8 cellular contexts compared by ENCODE assay signal in genomic region chr12:57632369-57632897, GRCh38. TPM values are rescaled to one million over a fixed set of nuclear protein-coding genes. Genes with fewer than 3 reads are reported as not detected.
A peak's percentile ranks its signal among the peaks of the same experiment; 100 is the strongest.
DNase-seq lines count a peak whose midpoint lies in the region; ATAC-seq, FAIRE-seq and TF ChIP-seq lines count a peak whose summit lies in the region.

No MANE protein-coding gene starts in this region.

- TF ChIP-seq EP300 in stomach (IDR thresholded peaks at IDR 0.05): no peak

- ATAC-seq in HG02610 (IDR thresholded peaks at IDR 0.05; ENCODE audit: unreplicated experiment): no peak

- no peaks in the 10 kb centered on the region for H3K9me1 ChIP-seq in keratinocyte (ENCODE audit: control insufficient read depth, extremely low read depth, insufficient read depth, low read length)

- no peaks in the 10 kb centered on the region for H4K20me1 ChIP-seq in keratinocyte (ENCODE audit: control insufficient read depth, extremely low read depth, insufficient read depth, low read length)

- no peak for TF ChIP-seq POLR2A in stomach (IDR thresholded peaks at IDR 0.05)

- no peak overlapping the region for H2AFZ ChIP-seq in keratinocyte (ENCODE audit: control insufficient read depth, low read length)

- H3K4me1 ChIP-seq in keratinocyte (ENCODE audit: control insufficient read depth, extremely low read depth, insufficient read depth, low read length): peaks cover 2% of the 10 kb centered on the region
- peaks cover 13 to 30% (median 26%) of the 10 kb centered on the region in 4 donors for H3K4me1 ChIP-seq in stomach

- H3K79me2 ChIP-seq in keratinocyte (ENCODE audit: control insufficient read depth, insufficient read depth, low read length): no peaks in the 10 kb centered on the region

- in situ Hi-C loops in brain microvascular endothelial cell (cut with HindIII; ENCODE audit: low pct_ligation_motif_present, low sequenced_read_pairs): no loop called here

- H3K36me3 ChIP-seq in brain microvascular endothelial cell (replicated peaks) (no peaks in the 10 kb centered on the region), keratinocyte (ENCODE audit: control insufficient read depth in 2 of 2, extremely low read depth in 1 of 2, insufficient read depth in 2 of 2, low read length in 2 of 2) (no peaks in the 10 kb centered on the region), stomach (no peaks in the 10 kb centered on the region)

- no peaks in the 10 kb centered on the region for H3K9me3 ChIP-seq in keratinocyte (ENCODE audit: control insufficient read depth, low read depth, low read length)
- no peaks in the 10 kb centered on the region for H3K9me3 ChIP-seq in stomach

- TF ChIP-seq CTCF in brain microvascular endothelial cell (IDR thresholded peaks at IDR 0.05; ENCODE audit: low read depth, low read length, missing control alignments) (no peak), keratinocyte (optimal IDR thresholded peaks at IDR 0.05 in 1 of 3, IDR thresholded peaks at IDR 0.05 in 1 of 3, conservative IDR thresholded peaks at IDR 0.05 in 1 of 3; ENCODE audit: extremely low read depth in 1 of 3, insufficient read depth in 2 of 3, low read length in 3 of 3) (no peak), stomach (IDR thresholded peaks at IDR 0.05) (no peak)

- peak overlapping the region; percentile 57 for H3K4me3 ChIP-seq in brain microvascular endothelial cell (ENCODE audit: low read depth, low read length)
- H3K4me3 ChIP-seq in keratinocyte (ENCODE audit: control insufficient read depth in 2 of 3, extremely low read depth in 1 of 3, insufficient read depth in 2 of 3, low read depth in 1 of 3, low read length in 3 of 3): peak overlapping the region; percentile 43 to 69 (median 60)
- peak overlapping the region; percentile 51 to 64 (median 56) for H3K4me3 ChIP-seq in stomach

- H3K27ac ChIP-seq in brain microvascular endothelial cell (no peak overlapping the region), keratinocyte (ENCODE audit: control insufficient read depth, insufficient read depth, low read length) (no peak overlapping the region), stomach (peak overlapping the region in 1 of 5 donors; percentile 60)

- no peak for FAIRE-seq in keratinocyte (lab: Jason Lieb, UNC)

- H3K9ac ChIP-seq in keratinocyte (ENCODE audit: control insufficient read depth, extremely low read depth, insufficient read depth, low read length): peak overlapping the region; percentile 37

- intact Hi-C loops in stomach (cut with DNase I; ENCODE audit: low total_unique reads): loop anchor here (10.0 kb wide), 1 partner anchor 52 kb away; no protein-coding TSS in a partner anchor

- 1 to 3% (median 2%) methylated on average over 30 to 44 of the region's 44 CpGs for WGBS in stomach, 5 donors

- H3K27me3 ChIP-seq in brain microvascular endothelial cell (replicated peaks): peaks cover 15% of the 10 kb centered on the region
- H3K27me3 ChIP-seq in keratinocyte (ENCODE audit: control insufficient read depth, extremely low read depth, insufficient read depth, low read length): peaks cover 62% of the 10 kb centered on the region
- peaks cover 0 to 83% (median 59%) of the 10 kb centered on the region in 3 donors for H3K27me3 ChIP-seq in stomach

- dilution Hi-C loops in keratinocyte (cut with MboI; ENCODE audit: extremely low pct_ligation_motif_present, low sequenced_read_pairs): loop anchor here (10.0 kb wide), 1 partner anchor 58 kb away; no protein-coding TSS in a partner anchor

- peak overlapping the region; percentile 77 for H3K4me2 ChIP-seq in keratinocyte (ENCODE audit: control insufficient read depth, extremely low read depth, insufficient read depth, low read depth, low read length)

- DNase-seq in activated gamma-delta T cell (lab: John Stamatoyannopoulos, UW) (peak; percentile 22), activated gamma-delta T cell treated with Interleukin-2 at 50 U/mL for 16 hours (no peak), NCI-H2227 (lab: John Stamatoyannopoulos, UW; ENCODE audit: unreplicated experiment) (peak; percentile 59), brain microvascular endothelial cell (no peak), keratinocyte (ENCODE audit: low read depth, low spot score) (no peak), stomach (no peak), NCI-H1694 (lab: John Stamatoyannopoulos, UW) (no peak)

RNA-seq across cellular contexts. Expression of gene B4GALNT1, which starts 0.6 kb away (rescaled TPM):
- 0.08 to 0.37 TPM (median 0.08 TPM) in 3 replicates for polyA plus RNA-seq in keratinocyte
- polyA plus RNA-seq in keratinocyte (2011; ENCODE audit: low read depth): not detected
- polyA plus RNA-seq in keratinocyte (2011; cell fraction: cytosol; rRNA removed): 0.13 TPM in 2 replicates
- polyA plus RNA-seq in keratinocyte (2011; cell fraction: nucleus; rRNA removed): 0.25 and 0.55 TPM in 2 replicates
- polyA plus RNA-seq in keratinocyte (2012; ENCODE audit: low replicate concordance): 0.28 TPM in 1 of 2 replicates, not detected in the other
- polyA minus RNA-seq in keratinocyte: 0.29 to 1.7 TPM (median 1.0 TPM) in 3 replicates
- polyA minus RNA-seq in keratinocyte (2011; cell fraction: cytosol; rRNA and poly(A)+ RNA removed): not detected
- polyA minus RNA-seq in keratinocyte (2011; cell fraction: nucleus; rRNA and poly(A)+ RNA removed): not detected in 2 replicates
- 1 to 10 TPM in 1 of 5 donors, not detected in 4; 1.1 TPM for total RNA-seq in stomach
- under 1 TPM; 0.31 to 0.75 (median 0.60) TPM for polyA plus RNA-seq in stomach

RNA-seq across cellular contexts. Expression of gene ARHGEF25, which starts 21.2 kb away (rescaled TPM):
- polyA plus RNA-seq in keratinocyte (0.12 to 0.26 TPM (median 0.26 TPM) in 3 replicates), stomach (10 to 100 TPM; 22.5 to 48.4 (median 24.8) TPM)
- not detected for polyA plus RNA-seq in keratinocyte (2011; ENCODE audit: low read depth)
- polyA plus RNA-seq in keratinocyte (2011; cell fraction: cytosol; rRNA removed): 0.05 and 0.10 TPM in 2 replicates
- polyA plus RNA-seq in keratinocyte (2011; cell fraction: nucleus; rRNA removed): 0.32 and 2.8 TPM in 2 replicates
- polyA plus RNA-seq in keratinocyte (2012; ENCODE audit: low replicate concordance): 0.21 and 0.60 TPM in 2 replicates
- not detected in 3 replicates for polyA minus RNA-seq in keratinocyte
- not detected for polyA minus RNA-seq in keratinocyte (2011; cell fraction: cytosol; rRNA and poly(A)+ RNA removed)
- polyA minus RNA-seq in keratinocyte (2011; cell fraction: nucleus; rRNA and poly(A)+ RNA removed): not detected in 2 replicates
- 100 to 1,000 TPM in 1 of 5 donors, 10 to 100 TPM in 4; 18.7 to 220 (median 31.8) TPM for total RNA-seq in stomach

RNA-seq across cellular contexts. Expression of gene DTX3, which starts 27.8 kb away (rescaled TPM):
- polyA plus RNA-seq in keratinocyte (2.6 to 5.4 TPM (median 3.5 TPM) in 3 replicates), stomach (10 to 100 TPM; 14.6 to 26.9 (median 17.1) TPM)
- polyA plus RNA-seq in keratinocyte (2011; ENCODE audit: low read depth): 0.60 TPM
- polyA plus RNA-seq in keratinocyte (2011; cell fraction: cytosol; rRNA removed): 1.9 and 3.1 TPM in 2 replicates
- polyA plus RNA-seq in keratinocyte (2011; cell fraction: nucleus; rRNA removed): 17.6 and 24.6 TPM in 2 replicates
- 2.2 and 2.9 TPM in 2 replicates for polyA plus RNA-seq in keratinocyte (2012; ENCODE audit: low replicate concordance)
- 1.5 to 5.0 TPM (median 2.4 TPM) in 3 replicates for polyA minus RNA-seq in keratinocyte
- polyA minus RNA-seq in keratinocyte (2011; cell fraction: cytosol; rRNA and poly(A)+ RNA removed): 4.2 TPM
- 1.9 and 3.4 TPM in 2 replicates for polyA minus RNA-seq in keratinocyte (2011; cell fraction: nucleus; rRNA and poly(A)+ RNA removed)
- 10 to 100 TPM in 3 of 5 donors, 1 to 10 TPM in 2; 5.2 to 49.6 (median 14.3) TPM for total RNA-seq in stomach

RNA-seq across cellular contexts. Expression of gene PIP4K2C, which starts 41.4 kb away (rescaled TPM):
- polyA plus RNA-seq in keratinocyte (73.5 to 109 TPM (median 93.6 TPM) in 3 replicates), stomach (10 to 100 TPM; 14.1 to 39.7 (median 20.1) TPM)
- polyA plus RNA-seq in keratinocyte (2011; ENCODE audit: low read depth): 39.9 TPM
- 87.3 and 124 TPM in 2 replicates for polyA plus RNA-seq in keratinocyte (2011; cell fraction: cytosol; rRNA removed)
- polyA plus RNA-seq in keratinocyte (2011; cell fraction: nucleus; rRNA removed): 152 and 164 TPM in 2 replicates
- polyA plus RNA-seq in keratinocyte (2012; ENCODE audit: low replicate concordance): 42.0 and 62.1 TPM in 2 replicates
- 72.3 to 76.9 TPM (median 76.1 TPM) in 3 replicates for polyA minus RNA-seq in keratinocyte
- polyA minus RNA-seq in keratinocyte (2011; cell fraction: cytosol; rRNA and poly(A)+ RNA removed): 71.0 TPM
- 62.4 and 98.2 TPM in 2 replicates for polyA minus RNA-seq in keratinocyte (2011; cell fraction: nucleus; rRNA and poly(A)+ RNA removed)
- 100 to 1,000 TPM in 1 of 5 donors, 10 to 100 TPM in 4; 15.9 to 116 (median 46.1) TPM for total RNA-seq in stomach

Comparison
In these comparisons a context has a peak if more than half of its experiments do, and no peak if none do; other contexts are left out.
1. DNase-seq: peak in activated gamma-delta T cell (single experiment) and NCI-H2227 (single experiment); none in activated gamma-delta T cell treated with Interleukin-2 at 50 U/mL for 16 hours (single experiment), brain microvascular endothelial cell (single experiment), keratinocyte (single experiment), stomach (single experiment) and NCI-H1694 (single experiment).
2. RNA of gene ARHGEF25, which starts 21.2 kb away (polyA plus RNA-seq): 22.5 to 48.4 TPM in stomach; 0.05 to 2.8 TPM in keratinocyte; every median in the first group is over 4 times any median in the second.
3. Peak in every context shown above with its lines, with median percentiles within 50 percentile points of each other: H3K4me3 ChIP-seq.